ENCODE assay signal across 8 cellular contexts in the genomic region with DNA sequence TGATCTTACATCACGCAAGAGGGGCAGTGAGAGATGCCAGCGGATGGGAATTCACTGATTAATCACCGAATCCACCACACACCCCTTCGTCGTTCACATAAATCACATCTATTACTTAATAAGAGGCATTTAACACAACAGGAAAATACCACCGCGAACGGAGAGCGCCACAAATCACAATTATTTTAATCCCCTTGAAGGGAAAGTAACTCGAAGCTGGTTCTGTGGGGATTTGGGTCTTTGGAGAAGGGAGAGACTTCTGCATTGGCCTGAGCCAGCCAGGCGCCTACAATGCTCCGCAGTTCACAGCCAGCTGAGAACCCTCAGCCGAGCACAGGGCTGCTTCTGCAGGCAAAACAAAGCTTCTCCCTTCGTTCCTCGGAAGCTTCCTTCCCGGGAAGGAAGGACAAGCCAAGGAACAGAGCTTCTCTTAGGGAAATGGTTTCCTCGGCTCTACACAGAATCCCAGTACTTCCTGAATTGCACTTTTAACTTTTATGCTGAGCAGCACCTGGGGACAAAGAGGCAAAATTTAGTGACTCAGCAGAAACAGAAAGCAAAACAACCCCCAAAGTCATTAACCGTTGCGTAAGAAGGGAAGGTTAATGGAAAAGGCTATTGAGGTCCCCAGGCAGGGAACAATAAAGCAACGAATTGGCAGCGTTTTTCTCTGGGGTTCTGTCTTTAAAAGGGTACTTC. TPM values are rescaled to one million over a fixed set of nuclear protein-coding genes. Genes with fewer than 3 reads are reported as not detected.
DNase-seq lines count a peak whose midpoint lies in the region; ATAC-seq and TF ChIP-seq lines count a peak whose summit lies in the region.

Gene LRP1B, minus strand, starts transcription at position 1 of the 699 bp plus-strand sequence. CDS start 287 bp downstream, outside the sequence.

- ATAC-seq in GM19372 (IDR thresholded peaks at IDR 0.05; ENCODE audit: low read depth, unreplicated experiment) (peak; percentile 49), HG03039 (IDR thresholded peaks at IDR 0.05; ENCODE audit: unreplicated experiment) (no peak)
- ATAC-seq in stimulated activated effector memory CD8-positive, alpha-beta T cell treated with anti-CD3 and anti-CD28 coated beads, Interleukin-12 subunit alpha, Interleukin-12 subunit beta, amount 100 ng/mL, for 72 hours = no peak

- H3K36me3 Mint-ChIP-seq in CD14-positive monocyte = peaks cover 2 to 3% of the 10 kb centered on the region in 2 donors
- no peaks in the 10 kb centered on the region for H3K36me3 Mint-ChIP-seq in stimulated activated effector memory CD8-positive, alpha-beta T cell treated with anti-CD3 and anti-CD28 coated beads, Interleukin-12 subunit alpha, Interleukin-12 subunit beta, amount 100 ng/mL, for 72 hours

- peaks cover 0 to 18% (median 7%) of the 10 kb centered on the region in 7 donors for H3K9me3 Mint-ChIP-seq in CD14-positive monocyte
- peaks cover 7% of the 10 kb centered on the region for H3K9me3 Mint-ChIP-seq in stimulated activated effector memory CD8-positive, alpha-beta T cell treated with anti-CD3 and anti-CD28 coated beads, Interleukin-12 subunit alpha, Interleukin-12 subunit beta, amount 100 ng/mL, for 72 hours

- H3K27me3 Mint-ChIP-seq in CD14-positive monocyte (ENCODE audit: low read depth in 3 of 3) = peaks cover 46 to 62% (median 48%) of the 10 kb centered on the region in 3 donors

- in situ Hi-C loops in T47D (cut with HindIII; ENCODE audit: low pct_unique_long_range_greater_than_20kb, low sequenced_read_pairs) = no loop called here

- DNase-seq in CD14-positive monocyte (ENCODE audit: low spot score) (no peak), M059J (ENCODE audit: low read depth) (peak; percentile 37), T47D (ENCODE audit: low read depth in 1 of 2, low spot score in 1 of 2) (peak; percentile 3 to 51), inferior parietal cortex (ENCODE audit: extremely low spot score) (peak; percentile 66)
- DNase-seq in stimulated activated effector memory CD8-positive, alpha-beta T cell treated with anti-CD3 and anti-CD28 coated beads, Interleukin-12 subunit alpha, Interleukin-12 subunit beta, amount 100 ng/mL, for 72 hours (ENCODE audit: low spot score in 2 of 2) = no peak
- DNase-seq in activated CD8-positive, alpha-beta memory T cell treated with anti-CD3 and anti-CD28 coated beads, Interleukin-2, amount 50 U/mL, for 48 hours = no peak

- no peak for TF ChIP-seq CTCF in CD14-positive monocyte (IDR thresholded peaks at IDR 0.05)

- H3K4me3 Mint-ChIP-seq in CD14-positive monocyte = peak within 1 kb of the TSS; percentile 65 to 89
- H3K4me3 Mint-ChIP-seq in stimulated activated effector memory CD8-positive, alpha-beta T cell treated with anti-CD3 and anti-CD28 coated beads, Interleukin-12 subunit alpha, Interleukin-12 subunit beta, amount 100 ng/mL, for 72 hours = peak within 1 kb of the TSS; percentile 54

- no peak within 1 kb of the TSS for H3K27ac Mint-ChIP-seq in CD14-positive monocyte
- no peak within 1 kb of the TSS for H3K27ac Mint-ChIP-seq in stimulated activated effector memory CD8-positive, alpha-beta T cell treated with anti-CD3 and anti-CD28 coated beads, Interleukin-12 subunit alpha, Interleukin-12 subunit beta, amount 100 ng/mL, for 72 hours

- peaks cover 19% of the 10 kb centered on the region for H3K4me1 Mint-ChIP-seq in CD14-positive monocyte
- peaks cover 6% of the 10 kb centered on the region for H3K4me1 Mint-ChIP-seq in stimulated activated effector memory CD8-positive, alpha-beta T cell treated with anti-CD3 and anti-CD28 coated beads, Interleukin-12 subunit alpha, Interleukin-12 subunit beta, amount 100 ng/mL, for 72 hours

- intact Hi-C loops in CD14-positive monocyte (cut with micrococcal nuclease) = no loop called here

RNA-seq across cellular contexts. Expression of gene LRP1B, which starts in this region (rescaled TPM):
- polyA plus RNA-seq in CD14-positive monocyte = not detected
- 0.02 TPM in 1 of 2 replicates, not detected in the other for total RNA-seq in M059J (2014; rRNA removed; shearing (Covaris generic))

Comparison
In these comparisons a context has a peak if more than half of its experiments do, and no peak if none do; other contexts are left out.
1. Peak in DNase-seq in M059J; RNA of the gene not detected or under 1 TPM.
2. DNase-seq: peak in T47D (2 of 2) and inferior parietal cortex (single experiment); none in CD14-positive monocyte (single experiment), stimulated activated effector memory CD8-positive, alpha-beta T cell treated with anti-CD3 and anti-CD28 coated beads, Interleukin-12 subunit alpha, Interleukin-12 subunit beta, amount 100 ng/mL, for 72 hours (0 of 2) and activated CD8-positive, alpha-beta memory T cell treated with anti-CD3 and anti-CD28 coated beads, Interleukin-2, amount 50 U/mL, for 48 hours (single experiment).